Comparison of ENCODE assay signal across 9 cellular contexts in the genomic region with DNA sequence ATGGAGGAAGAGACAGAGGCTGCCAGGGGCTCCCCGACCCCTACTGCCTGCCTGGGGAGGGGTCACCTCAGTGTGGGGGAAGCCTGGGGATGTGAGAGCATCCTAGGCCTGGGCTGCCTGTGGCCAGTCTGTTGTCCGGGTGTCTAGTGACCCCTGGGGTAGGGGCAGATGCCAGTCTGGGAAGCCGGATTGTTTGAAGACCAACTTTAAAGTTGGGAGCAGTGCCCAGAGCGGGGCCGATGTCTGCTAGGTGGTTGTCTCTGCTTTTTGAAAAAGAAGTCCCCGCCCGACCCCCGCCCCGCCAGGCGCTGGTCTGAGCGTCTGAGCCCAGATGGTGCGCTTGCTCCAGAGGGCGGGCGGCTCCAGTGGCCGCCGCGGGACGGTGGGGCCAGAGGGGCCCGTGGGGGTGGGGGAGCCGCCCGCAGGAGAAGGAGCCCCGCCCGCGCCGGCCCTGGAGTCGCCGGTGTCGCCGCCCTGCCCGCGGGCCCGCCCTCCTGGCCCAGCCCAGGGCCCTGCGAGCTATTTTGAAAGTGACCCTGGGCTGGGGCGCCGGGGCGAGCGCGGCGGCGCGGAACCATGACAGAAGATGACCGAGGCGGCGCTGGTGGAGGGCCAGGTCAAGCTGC. TPM values are rescaled to one million over a fixed set of nuclear protein-coding genes. Genes with fewer than 3 reads are reported as not detected.
DNase-seq lines count a peak whose midpoint lies in the region; ATAC-seq and TF ChIP-seq lines count a peak whose summit lies in the region.
"Had no signal": no experiment of that assay in that cellular context is flagged by ENCODE, and none has a peak within 500 bp of the region (broad histone marks: within the 10 kb centered on the region; RNA-seq: fewer than 3 reads in every experiment).

TSS of gene DOK7 (plus strand) at position 517 of the 626 bp plus-strand sequence. CDS start at position 587, 70 bp downstream.

- TF ChIP-seq POLR2A in Peyer's patch (IDR thresholded peaks at IDR 0.05) (no peak), prostate gland (IDR thresholded peaks at IDR 0.05) (no peak)

- DNase-seq in Peyer's patch = no peak
- DNase-seq in cardiac muscle cell (ENCODE audit: low read depth in 1 of 2, low spot score in 1 of 2) = peak in 1 of 2 donors; percentile 77
- DNase-seq in prostate gland (ENCODE audit: low spot score) = no peak
- DNase-seq in DMS153 (lab: John Stamatoyannopoulos, UW) = no peak
- DNase-seq in NCI-H2107 treated with DMSO at 0.1 percent for 48 hours (lab: John Stamatoyannopoulos, UW; ENCODE audit: unreplicated experiment) = no peak
- no peak for DNase-seq in Karpas-422
- DNase-seq: stimulated activated CD4-positive, alpha-beta T cell treated with anti-CD3 and anti-CD28 coated beads, Interleukin-4, amount 100 ng/mL, for 4 hours had no signal

- WGBS in prostate gland = 5% methylated on average over 44 of the region's 44 CpGs

- H3K9me3 ChIP-seq in BLaER1 (peaks cover 13% of the 10 kb centered on the region), Peyer's patch (no peaks in the 10 kb centered on the region), cardiac muscle cell (ENCODE audit: low read depth) (no peaks in the 10 kb centered on the region), prostate gland (no peaks in the 10 kb centered on the region), Karpas-422 (ENCODE audit: low read length) (no peaks in the 10 kb centered on the region)

- H3K9ac ChIP-seq in BLaER1 = peak within 1 kb of the TSS; percentile 45; the same call in 1 of the 2 replicates
- H3K9ac ChIP-seq in Karpas-422 (ENCODE audit: low read length) = no peak within 1 kb of the TSS

- TF ChIP-seq CTCF in Peyer's patch (IDR thresholded peaks at IDR 0.05) = no peak
- TF ChIP-seq CTCF in cardiac muscle cell (IDR thresholded peaks at IDR 0.05; ENCODE audit: low read depth, low read length) = no peak
- no peak for TF ChIP-seq CTCF in prostate gland (IDR thresholded peaks at IDR 0.05)

- H3K9me2 ChIP-seq in Karpas-422 (replicated peaks; ENCODE audit: insufficient read depth, low read length) = no peaks in the 10 kb centered on the region

- no peaks in the 10 kb centered on the region for H3K79me2 ChIP-seq in Karpas-422 (ENCODE audit: low read length)

- H3K4me2 ChIP-seq in BLaER1 = peak within 1 kb of the TSS; percentile 86
- no peak within 1 kb of the TSS for H3K4me2 ChIP-seq in Karpas-422 (ENCODE audit: low read depth, low read length, poor library complexity, severe bottlenecking)

- H4K20me1 ChIP-seq in BLaER1 (no peaks in the 10 kb centered on the region), Karpas-422 (ENCODE audit: insufficient read depth, low read depth, low read length) (no peaks in the 10 kb centered on the region)

- H3K27ac ChIP-seq in BLaER1 (peak within 1 kb of the TSS; percentile 52), Peyer's patch (peak within 1 kb of the TSS in 1 of 4 donors; percentile 51), cardiac muscle cell (no peak within 1 kb of the TSS), prostate gland (peak within 1 kb of the TSS in 1 of 2 donors; percentile 54), Karpas-422 (ENCODE audit: low read length) (no peak within 1 kb of the TSS)

- no peaks in the 10 kb centered on the region for H3K36me3 ChIP-seq in BLaER1
- H3K36me3 ChIP-seq in Peyer's patch = no peaks in the 10 kb centered on the region
- H3K36me3 ChIP-seq in cardiac muscle cell = no peaks in the 10 kb centered on the region
- no peaks in the 10 kb centered on the region for H3K36me3 ChIP-seq in prostate gland
- no peaks in the 10 kb centered on the region for H3K36me3 ChIP-seq in Karpas-422 (ENCODE audit: insufficient read depth, low read length)

- intact Hi-C loops in prostate gland (cut with DNase I) = no loop called here

- H3K4me3 ChIP-seq in BLaER1 = peak within 1 kb of the TSS; percentile 53; the same call in 1 of the 2 replicates
- H3K4me3 ChIP-seq in Peyer's patch = peak within 1 kb of the TSS; percentile 26 to 57 (median 50)
- peak within 1 kb of the TSS; percentile 38 for H3K4me3 ChIP-seq in cardiac muscle cell
- peak within 1 kb of the TSS; percentile 40 to 42 for H3K4me3 ChIP-seq in prostate gland
- no peak within 1 kb of the TSS for H3K4me3 ChIP-seq in Karpas-422 (ENCODE audit: low read length)

- H2AFZ ChIP-seq in Karpas-422 (ENCODE audit: low read length) = no peak within 1 kb of the TSS

- peaks cover 62% of the 10 kb centered on the region for H3K4me1 ChIP-seq in BLaER1
- H3K4me1 ChIP-seq in Peyer's patch = peaks cover 0 to 14% (median 7%) of the 10 kb centered on the region in 4 donors
- peaks cover 18% of the 10 kb centered on the region for H3K4me1 ChIP-seq in cardiac muscle cell (ENCODE audit: low read depth)
- H3K4me1 ChIP-seq in prostate gland (replicated peaks) = peaks cover 10% of the 10 kb centered on the region
- H3K4me1 ChIP-seq in Karpas-422 (ENCODE audit: low read length) = no peaks in the 10 kb centered on the region

- H3K27me3 ChIP-seq in BLaER1 (peaks cover 34% of the 10 kb centered on the region), Peyer's patch (peaks cover 0 to 19% of the 10 kb centered on the region in 2 donors), cardiac muscle cell (no peaks in the 10 kb centered on the region), prostate gland (replicated peaks; ENCODE audit: insufficient read depth) (no peaks in the 10 kb centered on the region), Karpas-422 (ENCODE audit: low read length) (no peaks in the 10 kb centered on the region)

- ATAC-seq in GM21717 (IDR thresholded peaks at IDR 0.05; ENCODE audit: unreplicated experiment) = no peak

RNA-seq across cellular contexts. Expression of gene DOK7, which starts in this region (rescaled TPM):
- total RNA-seq in Peyer's patch (1 to 10 TPM in 2 of 4 donors, under 1 TPM in 1, not detected in 1; 0.53 to 5.7 (median 4.1) TPM), cardiac muscle cell (14.3 and 18.0 TPM in 2 replicates), prostate gland (10 to 100 TPM in 1 of 2 donors, 1 to 10 TPM in 1; 8.2 to 16.4 TPM)
- 13.7 and 14.4 TPM in 2 replicates for polyA plus RNA-seq in cardiac muscle cell
- total RNA-seq in Karpas-422 (2014; rRNA removed; shearing (Covaris generic); ENCODE audit: low replicate concordance) = 1.6 and 10.4 TPM in 2 replicates
